28 cellular contexts compared by ENCODE assay signal in the genomic region with DNA sequence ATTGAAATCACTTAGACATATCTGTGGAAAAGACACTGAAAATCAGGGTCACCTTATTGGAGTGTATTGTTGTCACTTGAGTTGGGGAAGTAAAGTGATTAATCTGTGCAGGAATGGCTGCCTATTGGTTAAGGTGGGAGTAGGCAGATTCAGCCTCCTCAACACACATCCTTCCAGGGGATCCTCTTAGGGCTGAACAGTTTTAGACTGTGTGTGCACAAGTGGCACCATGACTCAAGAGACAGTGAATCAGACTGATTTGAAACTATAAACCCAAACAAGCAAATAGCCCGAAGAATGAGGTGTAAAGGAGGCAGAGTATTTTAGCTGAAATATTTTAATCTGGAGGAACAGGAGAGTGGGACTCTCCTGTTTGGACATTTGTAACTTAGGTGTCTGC. TPM values are rescaled to one million over a fixed set of nuclear protein-coding genes. Genes with fewer than 3 reads are reported as not detected.
DNase-seq lines count a peak whose midpoint lies in the region; ATAC-seq and TF ChIP-seq lines count a peak whose summit lies in the region.
"Had no signal": no experiment of that assay in that cellular context is flagged by ENCODE, and none has a peak within 500 bp of the region (broad histone marks: within the 10 kb centered on the region; RNA-seq: fewer than 3 reads in every experiment).

No MANE protein-coding gene starts in this region.

- ATAC-seq in HG03457 (IDR thresholded peaks at IDR 0.05; ENCODE audit: unreplicated experiment), result no peak
- ATAC-seq: effector memory CD8-positive, alpha-beta T cell; heart left ventricle; natural killer cell treated with Interleukin-12 subunit alpha and Interleukin-12 subunit beta and Interleukin-15 and Interleukin-18, amount 100 ng/mL, for 72 hours; stimulated activated memory B cell treated with anti-CD40 and anti-IgM and Interleukin-4, amounts not matched to agents 10 μg/mL and 1 μg/mL and 100 μg/mL, for 72 hours had no signal

- DNase-seq in HCEC 1CT, result peak; percentile 22
- peak; percentile 10 for DNase-seq in adipocyte (ENCODE audit: low read depth)
- peak; percentile 19 for DNase-seq in hepatic stellate cell (ENCODE audit: low spot score)
- DNase-seq in activated gamma-delta T cell treated with Interleukin-2 at 50 U/mL for 16 hours, result no peak
- no peak for DNase-seq in ovary
- DNase-seq in mammary epithelial cell, result no peak
- DNase-seq: activated CD4-positive, alpha-beta T cell treated with anti-CD3 and anti-CD28 coated beads, Interleukin-2, amount 10 ng/mL, durations not matched to agents 7 days and 5 days; activated effector memory CD4-positive, alpha-beta T cell treated with anti-CD3 and anti-CD28 coated beads, Interleukin-2, amount 50 U/mL, for 16 hours; activated naive CD8-positive, alpha-beta T cell treated with anti-CD3 and anti-CD28 coated beads for 36 hours; activated T-cell treated with anti-CD3 and anti-CD28 coated beads, Interleukin-2, amount 50 U/mL, for 1 hour; aorta; central memory CD4-positive, alpha-beta T cell; effector memory CD8-positive, alpha-beta T cell; foreskin melanocyte; heart left ventricle; kidney; midbrain; NCI-H1105; NCI-H187; NCI-H2171 treated with DMSO at 0.1 percent for 48 hours; NCI-H510A treated with DMSO at 0.1 percent for 48 hours; occipital lobe; T1000; trophoblast cell had no signal

- H3K36me3 ChIP-seq in adipocyte (ENCODE audit: control insufficient read depth, insufficient read depth, low read length, severe bottlenecking), result peaks cover 5% of the 10 kb centered on the region
- no peaks in the 10 kb centered on the region for H3K36me3 ChIP-seq in ovary
- H3K36me3 ChIP-seq in mammary epithelial cell (ENCODE audit: insufficient read depth, low read length), result peaks cover 4% of the 10 kb centered on the region
- H3K36me3 ChIP-seq: heart left ventricle had no signal

- intact Hi-C loops in ovary (cut with DNase I), result no loop called here
- intact Hi-C loops in mammary epithelial cell (cut with micrococcal nuclease), result loop anchor here (5.0 kb wide), 1 partner anchor 243 kb away; no protein-coding TSS in a partner anchor

- H3K79me2 ChIP-seq in mammary epithelial cell (ENCODE audit: insufficient read depth, low read length), result peaks cover 95% of the 10 kb centered on the region

- no peak overlapping the region for H3K4me2 ChIP-seq in mammary epithelial cell (ENCODE audit: insufficient read depth, low read depth, low read length)

- no peak overlapping the region for H2AFZ ChIP-seq in mammary epithelial cell (ENCODE audit: low read depth, low read length)

- H3K4me3 ChIP-seq in adipocyte (ENCODE audit: low read length) (no peak overlapping the region), ovary (no peak overlapping the region), mammary epithelial cell (replicated peaks in 1 of 3; ENCODE audit: insufficient read depth in 1 of 3, low read depth in 2 of 3, low read length in 3 of 3) (no peak overlapping the region)
- H3K4me3 ChIP-seq: heart left ventricle had no signal

- H3K4me1 ChIP-seq in adipocyte (ENCODE audit: control insufficient read depth, insufficient read depth, low read length) (peaks cover 24% of the 10 kb centered on the region), ovary (ENCODE audit: insufficient read depth) (peaks cover 5% of the 10 kb centered on the region), mammary epithelial cell (ENCODE audit: insufficient read depth, low read length) (peaks cover 19% of the 10 kb centered on the region)

- in situ Hi-C loops in mammary epithelial cell (cut with MboI; ENCODE audit: low sequenced_read_pairs in 2 of 2), result no loop called here

- H3K27me3 ChIP-seq in adipocyte (replicated peaks; ENCODE audit: control insufficient read depth, insufficient read depth, low read length) (no peaks in the 10 kb centered on the region), ovary (no peaks in the 10 kb centered on the region), mammary epithelial cell (ENCODE audit: insufficient read depth, low read length) (no peaks in the 10 kb centered on the region)
- H3K27me3 ChIP-seq: heart left ventricle had no signal

- TF ChIP-seq EP300 in ovary (IDR thresholded peaks at IDR 0.05), result no peak

- no peak overlapping the region for H3K9ac ChIP-seq in adipocyte (ENCODE audit: low read length)
- H3K9ac ChIP-seq in mammary epithelial cell (ENCODE audit: insufficient read depth, low read length), result no peak overlapping the region

- no peak overlapping the region for H3K27ac ChIP-seq in ovary
- H3K27ac ChIP-seq in mammary epithelial cell (ENCODE audit: insufficient read depth, low read depth, low read length), result no peak overlapping the region
- H3K27ac ChIP-seq: heart left ventricle, RWPE1 had no signal

- no peak for TF ChIP-seq POLR2A in ovary (IDR thresholded peaks at IDR 0.05)

- BruUV-seq in mammary epithelial cell (replicated peaks; lab: Mats Ljungman, UMichigan), result no TSS peak

- no peaks in the 10 kb centered on the region for H4K20me1 ChIP-seq in mammary epithelial cell (ENCODE audit: insufficient read depth, low read length)

- CTCF ChIA-PET in mammary epithelial cell (lab: Charles Lee; ENCODE audit: low non-redundant PET), result interaction anchor here (0.6 kb wide), 1 partner anchor 26 kb away, joined by 5 read pairs; no protein-coding TSS in a partner anchor

- TF ChIP-seq CTCF in ovary (IDR thresholded peaks at IDR 0.05) (no peak), mammary epithelial cell (conservative IDR thresholded peaks at IDR 0.05 in 1 of 2, IDR thresholded peaks at IDR 0.05 in 1 of 2; ENCODE audit: extremely low read depth in 1 of 2, insufficient read depth in 1 of 2, low read depth in 1 of 2, low read length in 2 of 2) (no peak)

- WGBS in ovary, 3 donors, result 85 to 96% (median 90%) methylated on average over 1 of the region's 1 CpG
- WGBS in mammary epithelial cell (ENCODE audit: low coverage, missing lambda C conversion rate), result 100% methylated on average over 1 of the region's 1 CpG

- no peaks in the 10 kb centered on the region for H3K9me3 ChIP-seq in adipocyte (ENCODE audit: control insufficient read depth, low read length)
- no peaks in the 10 kb centered on the region for H3K9me3 ChIP-seq in ovary
- H3K9me3 ChIP-seq in mammary epithelial cell (replicated peaks; ENCODE audit: insufficient read depth, low read length), result no peaks in the 10 kb centered on the region
- H3K9me3 ChIP-seq: heart left ventricle had no signal

- dilution Hi-C loops in mammary epithelial cell (cut with HindIII; ENCODE audit: low sequenced_read_pairs), result no loop called here

RNA-seq across cellular contexts. Expression of a gene that starts 4.9 kb away (rescaled TPM):
- 1 to 10 TPM; 1.2 to 5.5 (median 3.6) TPM for total RNA-seq in ovary
- polyA plus RNA-seq in ovary, result 1 to 10 TPM; 2.1 to 5.6 TPM
- 10 to 100 TPM in 1 of 2 donors, 1 to 10 TPM in 1; 5.2 to 23.2 TPM for total RNA-seq in mammary epithelial cell
- polyA plus RNA-seq in mammary epithelial cell, result 21.7 TPM
- 38.2 TPM for polyA minus RNA-seq in mammary epithelial cell

Comparison
In these comparisons a context has a peak if more than half of its experiments do, and no peak if none do; other contexts are left out.
1. DNase-seq: peak in HCEC 1CT (single experiment), adipocyte (single experiment) and hepatic stellate cell (single experiment); none in activated gamma-delta T cell treated with Interleukin-2 at 50 U/mL for 16 hours (single experiment), ovary (0 of 5) and mammary epithelial cell (single experiment).